Comparison of ENCODE assay signal across 8 cellular contexts in the genomic region with DNA sequence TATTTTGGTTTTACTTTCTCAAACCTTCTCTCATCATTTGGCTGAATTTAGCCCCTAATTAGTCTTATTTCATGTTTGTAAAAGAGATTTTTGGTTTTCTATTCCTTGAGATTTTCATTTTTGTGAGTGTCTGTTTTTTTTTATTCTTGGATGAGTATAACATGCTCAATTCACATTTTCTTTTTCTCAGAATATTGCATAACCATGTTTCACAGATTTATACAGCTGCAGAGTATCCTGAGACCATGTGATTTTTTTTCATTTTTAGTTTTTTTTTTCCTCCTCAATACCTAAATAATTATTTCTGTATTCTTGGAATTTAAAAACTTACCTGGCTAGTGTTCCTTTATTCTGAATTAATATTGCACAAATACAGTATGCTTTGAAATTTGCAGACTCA.
"Had no signal": no experiment of that assay in that cellular context is flagged by ENCODE, and none has a peak within 500 bp of the region (broad histone marks: within the 10 kb centered on the region; RNA-seq: fewer than 3 reads in every experiment).

No MANE protein-coding gene starts in this region.

- FAIRE-seq: H1, H54, HepG2 had no signal

- H3K27ac ChIP-seq: HL-60 had no signal

- H3K4me3 ChIP-seq: GM23338 had no signal

- H3K4me3 Mint-ChIP-seq: GM23338, H9, IgD-negative memory B cell had no signal

- DNase-seq: H9, HCEC 1CT had no signal

- H3K9me3 Mint-ChIP-seq: GM23338, H9, IgD-negative memory B cell had no signal

- H3K27ac Mint-ChIP-seq: GM23338, H9, IgD-negative memory B cell had no signal

- ATAC-seq: GM23338, HepG2 had no signal

- H2AFZ ChIP-seq: GM23338 had no signal

- H3K36me3 Mint-ChIP-seq: IgD-negative memory B cell had no signal

- H3K4me1 Mint-ChIP-seq: GM23338, H9, IgD-negative memory B cell had no signal

- H3K4me2 ChIP-seq: GM23338 had no signal
